ENCODE assay signal across 13 cellular contexts in the genomic region with DNA sequence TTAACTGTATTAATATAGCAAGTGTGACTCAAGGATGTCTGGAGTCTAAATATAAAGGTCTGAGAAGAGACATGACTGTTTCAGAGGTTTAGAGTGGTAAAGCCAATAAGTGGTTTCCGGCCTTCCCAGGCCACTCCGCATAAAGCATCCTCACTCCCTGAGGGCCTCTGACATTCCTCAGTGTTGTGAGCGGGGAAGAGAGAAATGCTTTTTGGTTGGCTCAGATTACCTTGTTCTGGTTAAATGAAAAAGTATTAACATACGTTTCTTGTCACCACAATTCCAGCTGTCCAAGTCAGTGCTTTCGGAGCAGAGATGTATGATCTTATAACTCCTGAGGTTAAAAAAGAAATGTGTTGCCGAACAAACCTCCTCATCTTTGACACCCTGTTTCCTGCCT.
DNase-seq lines count a peak whose midpoint lies in the region; ATAC-seq and TF ChIP-seq lines count a peak whose summit lies in the region.
"Had no signal": no experiment of that assay in that cellular context is flagged by ENCODE, and none has a peak within 500 bp of the region (broad histone marks: within the 10 kb centered on the region; RNA-seq: fewer than 3 reads in every experiment).

No MANE protein-coding gene starts in this region.

- 47% methylated on average over 6 of the region's 6 CpGs for WGBS in right cardiac atrium

- H3K9me3 ChIP-seq in right cardiac atrium (ENCODE audit: control insufficient read depth, low read length) (no peaks in the 10 kb centered on the region), skeletal muscle tissue (ENCODE audit: control insufficient read depth in 3 of 3, low read length in 3 of 3) (no peaks in the 10 kb centered on the region)
- no peaks in the 10 kb centered on the region for H3K9me3 ChIP-seq in CD4-positive, alpha-beta memory T cell (ENCODE audit: control insufficient read depth in 1 of 2, low read length in 2 of 2)
- H3K9me3 ChIP-seq: spleen had no signal

- H3K9ac ChIP-seq in skeletal muscle tissue (ENCODE audit: low read depth in 1 of 3, low read length in 3 of 3), result no peak overlapping the region

- CTCF ChIA-PET in HEK293T (lab: Yijun Ruan, JAX), result no interaction called here
- CTCF ChIA-PET in CD4-positive, alpha-beta memory T cell (lab: Charles Lee; ENCODE audit: partially characterized antibody), result no interaction called here

- no peak for TF ChIP-seq CTCF in astrocyte of the spinal cord (IDR thresholded peaks at IDR 0.05; ENCODE audit: low read depth, low read length)

- peaks cover 0 to 1% (median 0%) of the 10 kb centered on the region in 4 donors for H3K4me1 Mint-ChIP-seq in CD4-positive, alpha-beta memory T cell

- no peak overlapping the region for H3K27ac ChIP-seq in right cardiac atrium (ENCODE audit: low read length)
- H3K27ac ChIP-seq in skeletal muscle tissue (ENCODE audit: low read depth, low read length), result peak overlapping the region; percentile 66
- H3K27ac ChIP-seq in CD4-positive, alpha-beta memory T cell (ENCODE audit: low read depth, low read length), result no peak overlapping the region
- H3K27ac ChIP-seq: spleen had no signal

- H3K4me3 ChIP-seq in astrocyte of the spinal cord (ENCODE audit: low read depth, low read length), result no peak overlapping the region
- no peak overlapping the region for H3K4me3 ChIP-seq in right cardiac atrium (ENCODE audit: low read length)
- no peak overlapping the region for H3K4me3 ChIP-seq in skeletal muscle tissue (ENCODE audit: low read length in 3 of 3)
- no peak overlapping the region for H3K4me3 ChIP-seq in CD4-positive, alpha-beta memory T cell (ENCODE audit: low read length in 2 of 2)
- H3K4me3 ChIP-seq: spleen had no signal

- peak; percentile 49 to 56 for ATAC-seq in right cardiac atrium
- ATAC-seq: HepG2; stimulated activated naive CD8-positive, alpha-beta T cell treated with anti-CD3 and anti-CD28 coated beads, Interleukin-15, Interleukin-2, amounts not matched to agents 100 U/mL and 50 U/mL, for 24 hours had no signal

- DNase-seq in HEK293T (ENCODE audit: extremely low spot score), result peak; percentile 14
- DNase-seq in astrocyte of the spinal cord (ENCODE audit: low read depth, low spot score), result peak; percentile 79
- peak in 1 of 3 donors; percentile 38 for DNase-seq in right cardiac atrium
- no peak for DNase-seq in NCI-H748 (lab: John Stamatoyannopoulos, UW; ENCODE audit: unreplicated experiment)
- DNase-seq in NCI-H2227 treated with DMSO at 0.1 percent for 48 hours (lab: John Stamatoyannopoulos, UW), result no peak
- no peak for DNase-seq in CD4-positive, alpha-beta memory T cell
- no peak for DNase-seq in activated effector memory CD4-positive, alpha-beta T cell treated with Interleukin-2 at 50 U/mL for 16 hours
- DNase-seq: NCI-H446 treated with DMSO at 0.1 percent for 48 hours; spleen; stimulated activated naive CD8-positive, alpha-beta T cell treated with anti-CD3 and anti-CD28 coated beads, Interleukin-15, Interleukin-2, amounts not matched to agents 100 U/mL and 50 U/mL, for 24 hours had no signal

- intact Hi-C loops in right cardiac atrium (cut with DNase I), result no loop called here
- intact Hi-C loops in CD4-positive, alpha-beta memory T cell (cut with micrococcal nuclease), result no loop called here

- H3K36me3 Mint-ChIP-seq in CD4-positive, alpha-beta memory T cell, result no peaks in the 10 kb centered on the region

- H3K4me1 ChIP-seq in right cardiac atrium (ENCODE audit: control insufficient read depth, insufficient read depth, low read length) (peaks cover 6% of the 10 kb centered on the region), skeletal muscle tissue (ENCODE audit: control insufficient read depth in 3 of 3, insufficient read depth in 3 of 3, low read length in 3 of 3) (peaks cover 7 to 16% (median 9%) of the 10 kb centered on the region in 3 donors)
- no peaks in the 10 kb centered on the region for H3K4me1 ChIP-seq in CD4-positive, alpha-beta memory T cell (ENCODE audit: insufficient read depth, low read length)
- H3K4me1 ChIP-seq: spleen had no signal

- no peak overlapping the region for H3K4me3 Mint-ChIP-seq in CD4-positive, alpha-beta memory T cell
- H3K4me3 Mint-ChIP-seq: dendritic cell treated with granulocyte-macrophage colony-stimulating factor and Interleukin-4, amounts not matched to agents 40 ng/mL and 50 ng/mL, for 4 days had no signal

- H3K27me3 ChIP-seq in right cardiac atrium (ENCODE audit: control insufficient read depth, insufficient read depth) (no peaks in the 10 kb centered on the region), skeletal muscle tissue (ENCODE audit: control insufficient read depth in 3 of 3, insufficient read depth in 3 of 3, low read length in 3 of 3) (no peaks in the 10 kb centered on the region)
- H3K27me3 ChIP-seq in CD4-positive, alpha-beta memory T cell (ENCODE audit: insufficient read depth, low read length), result no peaks in the 10 kb centered on the region
- H3K27me3 ChIP-seq: spleen had no signal

- POLR2A ChIA-PET in HEK293T (lab: Yijun Ruan, JAX), result no interaction called here
- POLR2A ChIA-PET in CD4-positive, alpha-beta memory T cell (lab: Charles Lee; ENCODE audit: partially characterized antibody), result no interaction called here

- no peaks in the 10 kb centered on the region for H3K27me3 Mint-ChIP-seq in CD4-positive, alpha-beta memory T cell
- H3K27me3 Mint-ChIP-seq: dendritic cell treated with granulocyte-macrophage colony-stimulating factor and Interleukin-4, amounts not matched to agents 40 ng/mL and 50 ng/mL, for 4 days had no signal

- no peaks in the 10 kb centered on the region for H3K36me3 ChIP-seq in skeletal muscle tissue (ENCODE audit: control insufficient read depth in 3 of 3, insufficient read depth in 3 of 3, low read length in 3 of 3)
- H3K36me3 ChIP-seq in CD4-positive, alpha-beta memory T cell (ENCODE audit: insufficient read depth, low read length), result no peaks in the 10 kb centered on the region
- H3K36me3 ChIP-seq: spleen had no signal

- peaks cover 0 to 6% (median 3%) of the 10 kb centered on the region in 8 donors for H3K9me3 Mint-ChIP-seq in CD4-positive, alpha-beta memory T cell
- H3K9me3 Mint-ChIP-seq: dendritic cell treated with granulocyte-macrophage colony-stimulating factor and Interleukin-4, amounts not matched to agents 40 ng/mL and 50 ng/mL, for 4 days had no signal

- no peak overlapping the region for H3K27ac Mint-ChIP-seq in CD4-positive, alpha-beta memory T cell
- H3K27ac Mint-ChIP-seq: dendritic cell treated with granulocyte-macrophage colony-stimulating factor and Interleukin-4, amounts not matched to agents 40 ng/mL and 50 ng/mL, for 4 days had no signal

- in situ Hi-C loops in astrocyte of the spinal cord (cut with HindIII; ENCODE audit: low sequenced_read_pairs), result no loop called here

TF ChIP-seq in HEK293T, 16 proteins besides CTCF, POLR2A, EP300 and RAD21:
- TF ChIP-seq, protein P1, sequence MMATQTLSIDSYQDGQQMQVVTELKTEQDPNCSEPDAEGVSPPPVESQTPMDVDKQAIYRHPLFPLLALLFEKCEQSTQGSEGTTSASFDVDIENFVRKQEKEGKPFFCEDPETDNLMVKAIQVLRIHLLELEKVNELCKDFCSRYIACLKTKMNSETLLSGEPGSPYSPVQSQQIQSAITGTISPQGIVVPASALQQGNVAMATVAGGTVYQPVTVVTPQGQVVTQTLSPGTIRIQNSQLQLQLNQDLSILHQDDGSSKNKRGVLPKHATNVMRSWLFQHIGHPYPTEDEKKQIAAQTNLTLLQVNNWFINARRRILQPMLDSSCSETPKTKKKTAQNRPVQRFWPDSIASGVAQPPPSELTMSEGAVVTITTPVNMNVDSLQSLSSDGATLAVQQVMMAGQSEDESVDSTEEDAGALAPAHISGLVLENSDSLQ (IDR thresholded peaks at IDR 0.05), result no peak
- TF ChIP-seq FOXK2 (IDR thresholded peaks at IDR 0.05) (no peak), FOXM1 (IDR thresholded peaks at IDR 0.05; ENCODE audit: borderline replicate concordance) (no peak), ZNF384 (IDR thresholded peaks at IDR 0.05) (no peak)

Comparison
In these comparisons a context has a peak if more than half of its experiments do, and no peak if none do; other contexts are left out.
1. DNase-seq: peak in HEK293T (single experiment) and astrocyte of the spinal cord (single experiment); none in NCI-H748 (single experiment), NCI-H2227 treated with DMSO at 0.1 percent for 48 hours (single experiment), CD4-positive, alpha-beta memory T cell (0 of 5) and activated effector memory CD4-positive, alpha-beta T cell treated with Interleukin-2 at 50 U/mL for 16 hours (single experiment).